In the genomic region with DNA sequence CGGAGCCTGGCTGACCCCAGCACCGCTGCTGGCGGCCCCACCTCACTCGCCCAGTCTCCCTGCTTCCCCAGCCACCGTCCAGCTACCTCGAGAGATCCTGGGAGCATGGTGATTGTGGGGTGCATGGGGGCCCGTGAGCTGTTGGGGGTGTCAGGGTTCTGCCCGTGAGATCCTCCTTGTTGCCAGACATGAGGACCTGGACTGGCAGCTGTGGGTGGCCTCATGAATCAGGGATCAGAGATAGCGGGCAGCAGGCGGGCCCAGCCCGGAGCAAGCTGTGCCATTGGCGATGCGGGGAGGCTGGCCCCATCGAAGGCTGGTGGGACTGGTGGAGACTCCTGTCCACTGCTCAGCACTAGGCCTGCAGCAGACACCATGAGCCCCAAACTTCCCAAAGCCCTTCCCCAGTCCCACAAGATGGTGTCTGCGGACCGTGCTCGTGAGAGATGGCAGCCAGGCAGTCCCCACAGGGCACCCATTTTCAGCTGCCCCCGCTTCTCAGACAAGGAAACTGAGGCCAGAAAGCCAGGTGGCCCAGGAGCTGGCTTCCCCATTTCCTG, we compare ENCODE assay signal across 25 cellular contexts.
DNase-seq lines count a peak whose midpoint lies in the region; ATAC-seq and TF ChIP-seq lines count a peak whose summit lies in the region.
"Had no signal": no experiment of that assay in that cellular context is flagged by ENCODE, and none has a peak within 500 bp of the region (broad histone marks: within the 10 kb centered on the region; RNA-seq: fewer than 3 reads in every experiment).

No MANE protein-coding gene starts in this region.

- H3K36me3 ChIP-seq in BLaER1 (no peaks in the 10 kb centered on the region), left lung (no peaks in the 10 kb centered on the region)

- no peaks in the 10 kb centered on the region for H4K20me1 ChIP-seq in BLaER1

- peak overlapping the region in 1 of 4 donors; percentile 49 for H3K4me3 Mint-ChIP-seq in IgD-negative memory B cell
- no peak overlapping the region for H3K4me3 Mint-ChIP-seq in WTC11
- no peak overlapping the region for H3K4me3 Mint-ChIP-seq in stimulated activated memory B cell treated with anti-CD40 and anti-IgM and Interleukin-4, amounts not matched to agents 10 μg/mL and 1 μg/mL and 100 μg/mL, for 72 hours
- no peak overlapping the region for H3K4me3 Mint-ChIP-seq in activated T-cell treated with anti-CD3 and anti-CD28 coated beads, Interleukin-2, amount 50 U/mL, for 24 hours
- H3K4me3 Mint-ChIP-seq: CD14-positive monocyte had no signal

- H3K9me3 ChIP-seq in BLaER1 (no peaks in the 10 kb centered on the region), left lung (no peaks in the 10 kb centered on the region)
- H3K9me3 ChIP-seq: A549 had no signal

- H3K36me3 Mint-ChIP-seq in IgD-negative memory B cell = no peaks in the 10 kb centered on the region
- no peaks in the 10 kb centered on the region for H3K36me3 Mint-ChIP-seq in WTC11
- no peaks in the 10 kb centered on the region for H3K36me3 Mint-ChIP-seq in stimulated activated memory B cell treated with anti-CD40 and anti-IgM and Interleukin-4, amounts not matched to agents 10 μg/mL and 1 μg/mL and 100 μg/mL, for 72 hours
- H3K36me3 Mint-ChIP-seq in activated T-cell treated with anti-CD3 and anti-CD28 coated beads, Interleukin-2, amount 50 U/mL, for 24 hours (ENCODE audit: low read depth) = no peaks in the 10 kb centered on the region

- no peak overlapping the region for H3K4me3 ChIP-seq in BLaER1
- H3K4me3 ChIP-seq in left lung = no peak overlapping the region
- H3K4me3 ChIP-seq: A549, SK-N-MC had no signal

- peaks cover 31 to 38% (median 37%) of the 10 kb centered on the region in 3 donors for H3K4me1 Mint-ChIP-seq in IgD-negative memory B cell
- peaks cover 29% of the 10 kb centered on the region for H3K4me1 Mint-ChIP-seq in WTC11
- peaks cover 71% of the 10 kb centered on the region for H3K4me1 Mint-ChIP-seq in stimulated activated memory B cell treated with anti-CD40 and anti-IgM and Interleukin-4, amounts not matched to agents 10 μg/mL and 1 μg/mL and 100 μg/mL, for 72 hours
- H3K4me1 Mint-ChIP-seq in activated T-cell treated with anti-CD3 and anti-CD28 coated beads, Interleukin-2, amount 50 U/mL, for 24 hours (ENCODE audit: low read depth) = peaks cover 6% of the 10 kb centered on the region

- intact Hi-C loops in left lung (cut with DNase I) = no loop called here

- ATAC-seq in WTC11 (no peak), left lung (no peak)
- ATAC-seq in stimulated activated memory B cell treated with anti-CD40 and anti-IgM and Interleukin-4, amounts not matched to agents 10 μg/mL and 1 μg/mL and 100 μg/mL, for 72 hours = no peak

- DNase-seq in WTC11 (ENCODE audit: low spot score) = no peak
- DNase-seq in activated T-cell treated with anti-CD3 and anti-CD28 coated beads, Interleukin-2, amount 50 U/mL, for 24 hours = no peak
- DNase-seq in HEK293T (ENCODE audit: extremely low spot score) = no peak
- DNase-seq in left lung = no peak
- DNase-seq: AML-193; DMS153; DND-41; NCI-H1048; NCI-H1417; NCI-H1694; NCI-H2029 treated with DMSO at 0.1 percent for 48 hours; NCI-H446 treated with DMSO at 0.1 percent for 48 hours; NCI-H526; NCI-H82; NK-92 treated with Interleukin-12 subunit alpha and Interleukin-12 subunit beta, amount 100 ng/mL, for 24 hours; RPMI8226; SHP77 treated with DMSO at 0.1 percent for 48 hours; SW 1271 had no signal

- H3K4me2 ChIP-seq in BLaER1 = peak overlapping the region; percentile 96
- H3K4me2 ChIP-seq: A549, KMS-11 had no signal

- no peaks in the 10 kb centered on the region for H3K9me3 Mint-ChIP-seq in IgD-negative memory B cell
- no peaks in the 10 kb centered on the region for H3K9me3 Mint-ChIP-seq in WTC11
- no peaks in the 10 kb centered on the region for H3K9me3 Mint-ChIP-seq in stimulated activated memory B cell treated with anti-CD40 and anti-IgM and Interleukin-4, amounts not matched to agents 10 μg/mL and 1 μg/mL and 100 μg/mL, for 72 hours
- no peaks in the 10 kb centered on the region for H3K9me3 Mint-ChIP-seq in activated T-cell treated with anti-CD3 and anti-CD28 coated beads, Interleukin-2, amount 50 U/mL, for 24 hours
- H3K9me3 Mint-ChIP-seq: CD14-positive monocyte had no signal

- H3K27ac ChIP-seq in BLaER1 (peak overlapping the region; percentile 93), left lung (no peak overlapping the region)
- H3K27ac ChIP-seq: A549, KMS-11, SK-N-MC had no signal

- H3K9ac ChIP-seq in BLaER1 = peak overlapping the region; percentile 25; the same call in 1 of the 2 replicates
- H3K9ac ChIP-seq: KMS-11 had no signal

- TF ChIP-seq CTCF in WTC11 (IDR thresholded peaks at IDR 0.05) = no peak
- TF ChIP-seq CTCF in left lung (IDR thresholded peaks at IDR 0.05) = no peak

- H3K27me3 ChIP-seq in BLaER1 (no peaks in the 10 kb centered on the region), left lung (no peaks in the 10 kb centered on the region)

- peak overlapping the region in 2 of 3 donors; percentile 87 to 89 for H3K27ac Mint-ChIP-seq in IgD-negative memory B cell
- no peak overlapping the region for H3K27ac Mint-ChIP-seq in WTC11
- H3K27ac Mint-ChIP-seq in stimulated activated memory B cell treated with anti-CD40 and anti-IgM and Interleukin-4, amounts not matched to agents 10 μg/mL and 1 μg/mL and 100 μg/mL, for 72 hours = peak overlapping the region; percentile 97
- H3K27ac Mint-ChIP-seq in activated T-cell treated with anti-CD3 and anti-CD28 coated beads, Interleukin-2, amount 50 U/mL, for 24 hours = no peak overlapping the region

- CTCF ChIA-PET in WTC11 (lab: Charles Lee) = interaction anchor here (1.1 to 4.1 kb wide), 5 partner anchors 11 to 204 kb away, joined by 3 to 26 read pairs (median 12); no protein-coding TSS in a partner anchor
- CTCF ChIA-PET in HEK293T (lab: Yijun Ruan, JAX) = no interaction called here

- peaks cover 99% of the 10 kb centered on the region for H3K4me1 ChIP-seq in BLaER1
- H3K4me1 ChIP-seq in left lung = peaks cover 0 to 29% of the 10 kb centered on the region in 2 donors
- H3K4me1 ChIP-seq: A549 had no signal

- POLR2A ChIA-PET in WTC11 (lab: Charles Lee) (interaction anchor here (0.8 kb wide), 1 partner anchor 134 kb away, joined by 3 read pairs; no protein-coding TSS in a partner anchor), HEK293T (lab: Yijun Ruan, JAX) (no interaction called here)

- no peaks in the 10 kb centered on the region for H3K27me3 Mint-ChIP-seq in IgD-negative memory B cell
- no peaks in the 10 kb centered on the region for H3K27me3 Mint-ChIP-seq in WTC11 (ENCODE audit: low read depth)
- H3K27me3 Mint-ChIP-seq in stimulated activated memory B cell treated with anti-CD40 and anti-IgM and Interleukin-4, amounts not matched to agents 10 μg/mL and 1 μg/mL and 100 μg/mL, for 72 hours = no peaks in the 10 kb centered on the region
- H3K27me3 Mint-ChIP-seq in activated T-cell treated with anti-CD3 and anti-CD28 coated beads, Interleukin-2, amount 50 U/mL, for 24 hours = no peaks in the 10 kb centered on the region

TF ChIP-seq in HEK293T, 16 proteins besides CTCF, POLR2A, EP300 and RAD21:
- no peak for TF ChIP-seq ARNT (IDR thresholded peaks at IDR 0.05)
- TF ChIP-seq L3MBTL2 (conservative IDR thresholded peaks at IDR 0.05) = no peak
- no peak for TF ChIP-seq CTBP1 (IDR thresholded peaks at IDR 0.05; ENCODE audit: borderline replicate concordance)
- TF ChIP-seq ZNF384 (IDR thresholded peaks at IDR 0.05) = no peak
- TF ChIP-seq SP1 (IDR thresholded peaks at IDR 0.05) = no peak
- TF ChIP-seq FOXM1 (IDR thresholded peaks at IDR 0.05; ENCODE audit: borderline replicate concordance) = no peak
- TF ChIP-seq BHLHE40 (IDR thresholded peaks at IDR 0.05; ENCODE audit: borderline replicate concordance) = no peak
- no peak for TF ChIP-seq HDGF (IDR thresholded peaks at IDR 0.05; ENCODE audit: borderline replicate concordance)
- TF ChIP-seq LEF1 (IDR thresholded peaks at IDR 0.05; ENCODE audit: borderline replicate concordance) = no peak
- TF ChIP-seq SUZ12 (IDR thresholded peaks at IDR 0.05) = no peak
- no peak for TF ChIP-seq TARDBP (IDR thresholded peaks at IDR 0.05)
- no peak for TF ChIP-seq ELF4 (IDR thresholded peaks at IDR 0.05)
- TF ChIP-seq FOXK2 (IDR thresholded peaks at IDR 0.05) = no peak
- TF ChIP-seq PKNOX1 (IDR thresholded peaks at IDR 0.05) = no peak
- no peak for TF ChIP-seq NFRKB (IDR thresholded peaks at IDR 0.05)
- TF ChIP-seq FOXA1 (IDR thresholded peaks at IDR 0.05) = no peak

Comparison
In these comparisons a context has a peak if more than half of its experiments do, and no peak if none do; other contexts are left out.
1. H3K27ac Mint-ChIP-seq: peak in IgD-negative memory B cell (2 of 3) and stimulated activated memory B cell treated with anti-CD40 and anti-IgM and Interleukin-4, amounts not matched to agents 10 μg/mL and 1 μg/mL and 100 μg/mL, for 72 hours (single experiment); none in WTC11 (single experiment) and activated T-cell treated with anti-CD3 and anti-CD28 coated beads, Interleukin-2, amount 50 U/mL, for 24 hours (single experiment).